ENCODE assay signal across 29 cellular contexts in genomic region chr1:117595993-117596720, GRCh38. TPM values are rescaled to one million over a fixed set of nuclear protein-coding genes. Genes with fewer than 3 reads are reported as not detected.
DNase-seq lines count a peak whose midpoint lies in the region; ATAC-seq, FAIRE-seq and TF ChIP-seq lines count a peak whose summit lies in the region.
"Had no signal": no experiment of that assay in that cellular context is flagged by ENCODE, and none has a peak within 500 bp of the region (broad histone marks: within the 10 kb centered on the region; RNA-seq: fewer than 3 reads in every experiment).

No MANE protein-coding gene starts in this region.

- in situ Hi-C loops in KBM-7 (cut with MboI; ENCODE audit: low pct_unique_long_range_greater_than_20kb, low sequenced_read_pairs) = no loop called here

- CTCF ChIA-PET in activated B cell treated with CpG ODN at 0.5 μM for 24 hours (lab: Charles Lee) = interaction anchor here (1.1 to 2.1 kb wide), 4 partner anchors 60 to 158 kb away, joined by 3 to 11 read pairs (median 5); no protein-coding TSS in a partner anchor

- H3K4me2 ChIP-seq in osteoblast (ENCODE audit: insufficient read depth, low read length) = no peak overlapping the region

- H3K36me3 Mint-ChIP-seq in activated B cell treated with CpG ODN at 0.5 μM for 24 hours (ENCODE audit: low read depth) = no peaks in the 10 kb centered on the region
- H3K36me3 Mint-ChIP-seq: activated naive CD4-positive, alpha-beta T cell treated with anti-CD3 and anti-CD28 coated beads, Interleukin-2, amount 50 U/mL, for 72 hours; WTC11 had no signal

- no peaks in the 10 kb centered on the region for H3K27me3 Mint-ChIP-seq in activated B cell treated with CpG ODN at 0.5 μM for 24 hours
- H3K27me3 Mint-ChIP-seq: CD4-positive, alpha-beta T cell had no signal

- H3K36me3 ChIP-seq in osteoblast (ENCODE audit: insufficient read depth, low read length) (no peaks in the 10 kb centered on the region), small intestine (ENCODE audit: control insufficient read depth in 2 of 2, insufficient read depth in 2 of 2, low read length in 2 of 2) (no peaks in the 10 kb centered on the region)
- H3K36me3 ChIP-seq: ascending aorta, lower lobe of right lung, thyroid gland had no signal

- H3K27ac Mint-ChIP-seq in activated B cell treated with CpG ODN at 0.5 μM for 24 hours = peak overlapping the region; percentile 65
- H3K27ac Mint-ChIP-seq: activated naive CD4-positive, alpha-beta T cell treated with anti-CD3 and anti-CD28 coated beads, Interleukin-2, amount 50 U/mL, for 72 hours; CD4-positive, alpha-beta T cell; T-helper 1 cell treated with Interleukin-12 subunit alpha and Interleukin-12 subunit beta and Interleukin-4 antibody, amounts not matched to agents 30 μg/mL and 1 μg/mL, for 36 hours; WTC11 had no signal

- DNase-seq in GM12864 (ENCODE audit: low read depth) = peak; percentile 34
- peak; percentile 42 for DNase-seq in KBM-7
- DNase-seq in activated B cell treated with CpG ODN at 0.5 μM for 24 hours = peak; percentile 14
- DNase-seq in osteoblast (ENCODE audit: insufficient read length, low spot score, missing footprints) = peak; percentile 35
- no peak for DNase-seq in activated CD4-positive, alpha-beta T cell treated with anti-CD3 and anti-CD28 coated beads, Interleukin-2, amount 50 U/mL, for 4 hours
- DNase-seq in GM19238 (ENCODE audit: insufficient read length, low spot score) = no peak
- DNase-seq in small intestine = no peak
- no peak for DNase-seq in NCI-H226
- DNase-seq: activated T-cell treated with anti-CD3 and anti-CD28 coated beads, Interleukin-2, amount 50 U/mL, for 48 hours; CD4-positive, alpha-beta T cell; DMS153; GDM1; H7; lower lobe of right lung; NCI-H146; NCI-H2171; NCI-H69; PC-3; right cardiac atrium; SIG-M5; thyroid gland had no signal

- no peak overlapping the region for H3K4me3 ChIP-seq in GM12864 (ENCODE audit: low read depth, low read length)
- no peak overlapping the region for H3K4me3 ChIP-seq in osteoblast (ENCODE audit: insufficient read depth, low read length)
- no peak overlapping the region for H3K4me3 ChIP-seq in small intestine (ENCODE audit: low read depth in 1 of 2, low read length in 2 of 2)
- H3K4me3 ChIP-seq: ascending aorta, lower lobe of right lung, thyroid gland had no signal

- no peaks in the 10 kb centered on the region for H3K79me2 ChIP-seq in osteoblast (ENCODE audit: insufficient read depth, low read length)

- ATAC-seq in activated B cell treated with CpG ODN at 0.5 μM for 24 hours (ENCODE audit: low read depth) = peak; percentile 94
- ATAC-seq: activated naive CD4-positive, alpha-beta T cell treated with anti-CD3 and anti-CD28 coated beads, Interleukin-2, amount 50 U/mL, for 72 hours; lower lobe of right lung; PC-3; right cardiac atrium; WTC11 had no signal

- H3K9me3 Mint-ChIP-seq in activated B cell treated with CpG ODN at 0.5 μM for 24 hours = no peaks in the 10 kb centered on the region
- H3K9me3 Mint-ChIP-seq: activated naive CD4-positive, alpha-beta T cell treated with anti-CD3 and anti-CD28 coated beads, Interleukin-2, amount 50 U/mL, for 72 hours; CD4-positive, alpha-beta T cell; T-helper 1 cell treated with Interleukin-12 subunit alpha and Interleukin-12 subunit beta and Interleukin-4 antibody, amounts not matched to agents 30 μg/mL and 1 μg/mL, for 36 hours; WTC11 had no signal

- FAIRE-seq in small intestine (lab: Jason Lieb, UNC) = no peak
- FAIRE-seq: frontal cortex, GM12892, HTR-8/SVneo, keratinocyte had no signal

- no peaks in the 10 kb centered on the region for H4K20me1 ChIP-seq in osteoblast (ENCODE audit: insufficient read depth, low read length)

- H3K4me1 Mint-ChIP-seq in activated B cell treated with CpG ODN at 0.5 μM for 24 hours = peaks cover 26% of the 10 kb centered on the region
- H3K4me1 Mint-ChIP-seq: WTC11 had no signal

- H3K27ac ChIP-seq in osteoblast (ENCODE audit: low read depth, low read length) = no peak overlapping the region
- no peak overlapping the region for H3K27ac ChIP-seq in small intestine (ENCODE audit: low read depth in 1 of 2, low read length in 1 of 2)
- H3K27ac ChIP-seq: ascending aorta, lower lobe of right lung, thyroid gland had no signal

- H3K4me3 Mint-ChIP-seq in activated B cell treated with CpG ODN at 0.5 μM for 24 hours = no peak overlapping the region
- H3K4me3 Mint-ChIP-seq: CD4-positive, alpha-beta T cell; T-helper 1 cell treated with Interleukin-12 subunit alpha and Interleukin-12 subunit beta and Interleukin-4 antibody, amounts not matched to agents 30 μg/mL and 1 μg/mL, for 36 hours; WTC11 had no signal

- 67 to 82% (median 75%) methylated on average over 5 of the region's 5 CpGs for WGBS in small intestine, 3 donors

- peaks cover 25% of the 10 kb centered on the region for H3K27me3 ChIP-seq in osteoblast (ENCODE audit: insufficient read depth, low read length)
- peaks cover 0 to 2% of the 10 kb centered on the region in 2 donors for H3K27me3 ChIP-seq in small intestine (ENCODE audit: control insufficient read depth in 2 of 2, insufficient read depth in 2 of 2, low read length in 2 of 2)
- H3K27me3 ChIP-seq: ascending aorta, thyroid gland had no signal

- H3K9me3 ChIP-seq in osteoblast (ENCODE audit: low read depth, low read length) (no peaks in the 10 kb centered on the region), small intestine (ENCODE audit: control insufficient read depth, low read depth) (no peaks in the 10 kb centered on the region)
- H3K9me3 ChIP-seq: ascending aorta, lower lobe of right lung, thyroid gland had no signal

- H3K4me1 ChIP-seq in osteoblast (ENCODE audit: insufficient read depth, low read length) = peaks cover 8% of the 10 kb centered on the region
- no peaks in the 10 kb centered on the region for H3K4me1 ChIP-seq in small intestine (ENCODE audit: control insufficient read depth in 2 of 2, insufficient read depth in 1 of 2, low read depth in 1 of 2, low read length in 1 of 2)

- intact Hi-C loops in activated B cell treated with CpG ODN at 0.5 μM for 24 hours (cut with micrococcal nuclease) = no loop called here

- no peak for TF ChIP-seq CTCF in GM12864 (IDR thresholded peaks at IDR 0.05; ENCODE audit: low read depth, low read length, missing control alignments)
- no peak for TF ChIP-seq CTCF in activated B cell treated with CpG ODN at 0.5 μM for 24 hours (IDR thresholded peaks at IDR 0.05)
- TF ChIP-seq CTCF in osteoblast (IDR thresholded peaks at IDR 0.05; ENCODE audit: extremely low read depth, low read depth, low read length) = no peak

- POLR2A ChIA-PET in activated B cell treated with CpG ODN at 0.5 μM for 24 hours (lab: Charles Lee) = interaction anchor here (0.6 to 1.1 kb wide), 5 partner anchors 9 to 41 kb away, joined by 3 to 6 read pairs (median 4); no protein-coding TSS in a partner anchor

- no peak overlapping the region for H2AFZ ChIP-seq in osteoblast (ENCODE audit: low read length)

RNA-seq across cellular contexts. Expression of gene TENT5C, which starts 9.7 kb away (rescaled TPM):
- total RNA-seq in activated B cell treated with CpG ODN at 0.5 μM for 24 hours (56.2 and 59.3 TPM in 2 replicates), osteoblast (0.36 and 0.59 TPM in 2 replicates)
- 1 to 10 TPM; 2.2 to 4.6 (median 3.1) TPM for polyA plus RNA-seq in small intestine

Comparison
In these comparisons a context has a peak if more than half of its experiments do, and no peak if none do; other contexts are left out.
1. DNase-seq: peak in GM12864 (single experiment), KBM-7 (single experiment), activated B cell treated with CpG ODN at 0.5 μM for 24 hours (single experiment) and osteoblast (single experiment); none in activated CD4-positive, alpha-beta T cell treated with anti-CD3 and anti-CD28 coated beads, Interleukin-2, amount 50 U/mL, for 4 hours (0 of 2), GM19238 (single experiment), small intestine (single experiment) and NCI-H226 (single experiment).
2. RNA of gene TENT5C, which starts 9.7 kb away (total RNA-seq): 56.2 to 59.3 TPM in activated B cell treated with CpG ODN at 0.5 μM for 24 hours; 0.36 to 0.59 TPM in osteoblast; every median in the first group is over 10 times any median in the second.